Comparison of ENCODE assay signal across 1 cellular context in the genomic region with DNA sequence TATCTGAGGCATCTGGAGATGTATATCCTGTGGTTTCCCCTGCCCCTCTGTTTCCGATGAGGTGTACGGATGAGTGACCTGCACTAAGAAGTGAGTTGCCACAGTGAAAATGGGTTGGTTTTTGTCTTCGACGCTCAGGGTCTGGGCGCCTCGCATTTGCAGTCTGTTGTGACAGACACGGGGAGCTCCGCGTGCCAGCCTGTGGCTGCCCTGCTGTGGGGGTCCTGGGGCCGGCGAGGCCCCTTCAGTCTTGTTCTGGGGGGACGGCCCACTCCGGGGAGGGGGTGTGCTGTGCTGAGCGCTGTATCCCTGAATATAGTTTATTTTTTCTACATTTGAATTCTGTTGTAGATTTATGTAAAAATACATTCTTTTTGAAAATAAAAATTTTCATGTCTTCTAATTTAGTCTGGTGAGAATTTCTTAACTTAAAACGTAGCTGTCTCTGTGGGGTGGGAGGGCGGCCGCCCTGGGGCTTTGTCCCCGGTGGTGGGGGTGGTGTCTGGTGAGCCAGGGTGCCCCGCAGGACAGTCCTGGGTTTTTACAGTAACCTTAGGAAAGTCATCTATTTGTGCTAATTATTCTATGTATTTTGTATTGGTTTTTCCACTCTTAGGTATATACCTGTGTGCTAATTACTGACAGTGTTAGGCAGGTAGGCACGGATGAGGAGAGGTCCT.
TF ChIP-seq lines count a peak whose summit lies in the region.

No MANE protein-coding gene starts in this region.

TF ChIP-seq in K562, 482 proteins besides CTCF, POLR2A, EP300 and RAD21:
- TF ChIP-seq ZBTB8A (IDR thresholded peaks at IDR 0.05; ENCODE audit: partially characterized antibody) (no peak), POLR2G (IDR thresholded peaks at IDR 0.05; ENCODE audit: low read depth, low read length) (0 out of 2 replicates have a peak, but pooled peaks have one; percentile 8)
